In genomic region chr1:64608651-64609048, GRCh38 we compare ENCODE assay signal across 6 cellular contexts.
"Had no signal": no experiment of that assay in that cellular context is flagged by ENCODE, and none has a peak within 500 bp of the region (broad histone marks: within the 10 kb centered on the region; RNA-seq: fewer than 3 reads in every experiment).

No MANE protein-coding gene starts in this region.

- H2AFZ ChIP-seq: GM23248 had no signal

- H3K4me3 ChIP-seq: GM23248, HAP-1 had no signal

- DNase-seq: GOT3, H7, KBM-7 had no signal

- H3K4me1 ChIP-seq: HAP-1 had no signal

- H3K27ac ChIP-seq: GM23248 had no signal

- ATAC-seq: HCT116 had no signal
